Comparison of ENCODE assay signal across 1 cellular context in the genomic region with DNA sequence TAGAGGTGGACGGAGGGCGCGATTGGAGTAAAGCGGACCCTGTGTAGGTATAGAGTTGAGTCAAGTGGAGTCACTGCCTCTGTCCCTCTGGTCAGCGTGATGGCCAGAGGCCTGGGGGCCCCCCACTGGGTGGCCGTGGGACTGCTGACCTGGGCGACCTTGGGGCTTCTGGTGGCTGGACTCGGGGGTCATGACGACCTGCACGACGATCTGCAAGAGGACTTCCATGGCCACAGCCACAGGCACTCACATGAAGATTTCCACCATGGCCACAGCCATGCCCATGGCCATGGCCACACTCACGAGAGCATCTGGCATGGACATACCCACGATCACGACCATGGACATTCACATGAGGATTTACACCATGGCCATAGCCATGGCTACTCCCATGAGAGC.
TF ChIP-seq lines count a peak whose summit lies in the region.

No MANE protein-coding gene starts in this region.

TF ChIP-seq in IMR-90, 13 proteins besides CTCF, POLR2A, EP300 and RAD21 (continued from another document):
- TF ChIP-seq, protein P1, sequence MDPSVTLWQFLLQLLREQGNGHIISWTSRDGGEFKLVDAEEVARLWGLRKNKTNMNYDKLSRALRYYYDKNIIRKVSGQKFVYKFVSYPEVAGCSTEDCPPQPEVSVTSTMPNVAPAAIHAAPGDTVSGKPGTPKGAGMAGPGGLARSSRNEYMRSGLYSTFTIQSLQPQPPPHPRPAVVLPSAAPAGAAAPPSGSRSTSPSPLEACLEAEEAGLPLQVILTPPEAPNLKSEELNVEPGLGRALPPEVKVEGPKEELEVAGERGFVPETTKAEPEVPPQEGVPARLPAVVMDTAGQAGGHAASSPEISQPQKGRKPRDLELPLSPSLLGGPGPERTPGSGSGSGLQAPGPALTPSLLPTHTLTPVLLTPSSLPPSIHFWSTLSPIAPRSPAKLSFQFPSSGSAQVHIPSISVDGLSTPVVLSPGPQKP (IDR thresholded peaks at IDR 0.05; ENCODE audit: borderline replicate concordance, low read depth, low read length), result no peak
- TF ChIP-seq MAZ (IDR thresholded peaks at IDR 0.05; ENCODE audit: borderline replicate concordance, low read depth, low read length), result no peak
- no peak for TF ChIP-seq RFX5 (IDR thresholded peaks at IDR 0.05; ENCODE audit: low read depth, low read length)
- TF ChIP-seq MXI1 (IDR thresholded peaks at IDR 0.05; ENCODE audit: borderline replicate concordance, low read depth, low read length), result no peak
- TF ChIP-seq CHD1 (IDR thresholded peaks at IDR 0.05; ENCODE audit: low read depth, low read length), result no peak
- no peak for TF ChIP-seq FOS (IDR thresholded peaks at IDR 0.05; ENCODE audit: low read depth, low read length)
